ENCODE assay signal across 8 cellular contexts in the genomic region with DNA sequence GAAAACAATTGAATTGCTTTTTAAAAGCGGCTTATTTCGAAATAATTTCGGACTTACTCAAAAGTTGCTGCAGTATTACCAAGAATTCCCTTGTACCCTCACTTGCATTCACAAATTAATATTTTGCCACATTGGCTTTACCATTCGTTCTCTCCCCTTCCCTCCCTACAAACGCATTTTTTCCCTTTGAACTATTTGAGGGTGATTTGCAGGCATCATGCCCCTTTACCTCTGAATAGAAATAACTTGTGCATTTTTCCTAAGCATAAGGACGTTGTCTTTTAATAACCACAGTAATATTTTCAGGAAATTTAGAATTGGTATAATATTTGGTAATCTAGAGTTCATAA. TPM values are rescaled to one million over a fixed set of nuclear protein-coding genes. Genes with fewer than 3 reads are reported as not detected.
DNase-seq lines count a peak whose midpoint lies in the region; ATAC-seq and TF ChIP-seq lines count a peak whose summit lies in the region.

No MANE protein-coding gene starts in this region.

- H3K4me3 Mint-ChIP-seq in natural killer cell treated with Interleukin-12 subunit alpha and Interleukin-12 subunit beta and Interleukin-15 and Interleukin-18, amount 100 ng/mL, for 72 hours, result peak overlapping the region; percentile 89

- H3K36me3 ChIP-seq in BE2C (peaks cover 4% of the 10 kb centered on the region), KMS-11 (ENCODE audit: insufficient read depth) (no peaks in the 10 kb centered on the region; the same call in 1 of the 2 replicates), colonic mucosa (no peaks in the 10 kb centered on the region)

- DNase-seq in BE2C, result no peak
- no peak for DNase-seq in colonic mucosa
- no peak for DNase-seq in natural killer cell treated with Interleukin-12 subunit alpha and Interleukin-12 subunit beta and Interleukin-15 and Interleukin-18, amount 100 ng/mL, for 72 hours (ENCODE audit: low spot score)
- no peak for DNase-seq in hippocampal formation (lab: John Stamatoyannopoulos, UW)

- peaks cover 21% of the 10 kb centered on the region for H3K79me2 ChIP-seq in KMS-11 (ENCODE audit: insufficient read depth, low read depth)

- H4K20me1 ChIP-seq in KMS-11 (ENCODE audit: insufficient read depth), result no peaks in the 10 kb centered on the region

- no peaks in the 10 kb centered on the region for H3K4me1 ChIP-seq in BE2C
- H3K4me1 ChIP-seq in KMS-11 (ENCODE audit: low read depth, poor library complexity, severe bottlenecking), result peaks cover 35% of the 10 kb centered on the region
- H3K4me1 ChIP-seq in colonic mucosa, result no peaks in the 10 kb centered on the region

- peak overlapping the region; percentile 87 for H3K27ac ChIP-seq in KMS-11
- H3K27ac ChIP-seq in colonic mucosa, result no peak overlapping the region

- H3K9me3 ChIP-seq in BE2C, result no peaks in the 10 kb centered on the region
- no peaks in the 10 kb centered on the region for H3K9me3 ChIP-seq in colonic mucosa

- H3K4me1 Mint-ChIP-seq in natural killer cell treated with Interleukin-12 subunit alpha and Interleukin-12 subunit beta and Interleukin-15 and Interleukin-18, amount 100 ng/mL, for 72 hours (ENCODE audit: low read depth in 2 of 2), result peaks cover 8 to 13% of the 10 kb centered on the region in 2 donors

- no peak for ATAC-seq in natural killer cell treated with Interleukin-12 subunit alpha and Interleukin-12 subunit beta and Interleukin-15 and Interleukin-18, amount 100 ng/mL, for 72 hours
- no peak for ATAC-seq in GM21576 (IDR thresholded peaks at IDR 0.05; ENCODE audit: unreplicated experiment)
- ATAC-seq in GM21619 (IDR thresholded peaks at IDR 0.05; ENCODE audit: unreplicated experiment), result no peak
- no peak for ATAC-seq in HG02678 (IDR thresholded peaks at IDR 0.05; ENCODE audit: unreplicated experiment)

- H3K4me2 ChIP-seq in KMS-11, result peak overlapping the region; percentile 85

- peak overlapping the region; percentile 83; the same call in 1 of the 2 replicates for H3K9ac ChIP-seq in KMS-11
- H3K9ac ChIP-seq in colonic mucosa (ENCODE audit: low read depth in 2 of 2, low read length in 2 of 2), result peak overlapping the region; percentile 82 to 84

- intact Hi-C loops in colonic mucosa (cut with DNase I), result no loop called here

- H3K36me3 Mint-ChIP-seq in natural killer cell treated with Interleukin-12 subunit alpha and Interleukin-12 subunit beta and Interleukin-15 and Interleukin-18, amount 100 ng/mL, for 72 hours, result peaks cover 12% of the 10 kb centered on the region

- H3K9me3 Mint-ChIP-seq in natural killer cell treated with Interleukin-12 subunit alpha and Interleukin-12 subunit beta and Interleukin-15 and Interleukin-18, amount 100 ng/mL, for 72 hours, result no peaks in the 10 kb centered on the region

- H3K4me3 ChIP-seq in BE2C (ENCODE audit: low read depth, low read length) (peak overlapping the region; percentile 76), KMS-11 (IDR thresholded peaks at IDR 0.05; ENCODE audit: insufficient read depth, low read depth, low read length) (no peak overlapping the region), colonic mucosa (peak overlapping the region; percentile 79)

- no peaks in the 10 kb centered on the region for H3K27me3 ChIP-seq in BE2C
- no peaks in the 10 kb centered on the region for H3K27me3 ChIP-seq in KMS-11 (ENCODE audit: insufficient read depth, low read depth)
- H3K27me3 ChIP-seq in colonic mucosa, result no peaks in the 10 kb centered on the region

- H2AFZ ChIP-seq in KMS-11 (ENCODE audit: low read depth), result peak overlapping the region; percentile 52; the same call in 1 of the 2 replicates

- no peak for TF ChIP-seq CTCF in BE2C (IDR thresholded peaks at IDR 0.05; ENCODE audit: low read depth, low read length)
- no peak for TF ChIP-seq CTCF in KMS-11 (conservative IDR thresholded peaks at IDR 0.05; ENCODE audit: low read depth, low read length)
- TF ChIP-seq CTCF in colonic mucosa (IDR thresholded peaks at IDR 0.05), result no peak

- peak overlapping the region; percentile 60 to 82 for H3K27ac Mint-ChIP-seq in natural killer cell treated with Interleukin-12 subunit alpha and Interleukin-12 subunit beta and Interleukin-15 and Interleukin-18, amount 100 ng/mL, for 72 hours

- H3K27me3 Mint-ChIP-seq in natural killer cell treated with Interleukin-12 subunit alpha and Interleukin-12 subunit beta and Interleukin-15 and Interleukin-18, amount 100 ng/mL, for 72 hours, result no peaks in the 10 kb centered on the region

RNA-seq across cellular contexts. Expression of a gene that starts 0.6 kb away (rescaled TPM):
- 1.7 TPM for polyA plus RNA-seq in BE2C (2012; ENCODE audit: insufficient read depth, insufficient read length, low read depth)
- 1 to 10 TPM; 2.9 to 8.0 TPM for total RNA-seq in colonic mucosa
- total RNA-seq in natural killer cell treated with Interleukin-12 subunit alpha and Interleukin-12 subunit beta and Interleukin-15 and Interleukin-18, amount 100 ng/mL, for 72 hours, result 10 to 100 TPM in 1 of 2 donors, 1 to 10 TPM in 1; 7.7 to 15.8 TPM
